ENCODE assay signal across 9 cellular contexts in the genomic region with DNA sequence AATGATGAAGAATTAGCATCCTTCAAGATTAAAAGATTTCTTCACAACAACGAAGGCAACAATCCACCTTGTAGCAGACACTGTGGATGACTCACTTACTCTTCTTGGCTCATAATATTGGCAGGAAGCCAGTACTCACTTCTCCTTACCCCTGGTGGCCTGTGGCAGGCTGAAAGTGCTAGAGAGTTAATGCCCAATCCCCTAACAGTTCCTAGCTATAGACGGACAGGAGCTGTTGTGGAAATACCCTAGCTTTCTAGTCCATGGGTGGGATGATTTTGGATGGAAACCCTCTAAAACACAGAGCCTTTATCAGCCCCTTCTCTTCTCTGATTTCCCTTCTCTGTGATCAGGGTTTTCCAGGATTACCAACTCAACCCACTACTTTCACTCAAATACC.
A peak's percentile ranks its signal among the peaks of the same experiment; 100 is the strongest.
DNase-seq lines count a peak whose midpoint lies in the region; TF ChIP-seq lines count a peak whose summit lies in the region.
"Had no signal": no experiment of that assay in that cellular context is flagged by ENCODE, and none has a peak within 500 bp of the region (broad histone marks: within the 10 kb centered on the region; RNA-seq: fewer than 3 reads in every experiment).

No MANE protein-coding gene starts in this region.

- DNase-seq in AG04450 (ENCODE audit: low read depth, low spot score), result no peak
- peak; percentile 72 for DNase-seq in HCEC 1CT
- peak; percentile 29 for DNase-seq in KBM-7
- peak; percentile 85 for DNase-seq in RPMI7951 (ENCODE audit: low read depth)
- DNase-seq in fibroblast of peridontal ligament (ENCODE audit: extremely low read depth), result peak; percentile 22
- no peak for DNase-seq in sigmoid colon
- no peak for DNase-seq in dedifferentiated amniotic fluid mesenchymal stem cell (ENCODE audit: extremely low spot score)

- in situ Hi-C loops in KBM-7 (cut with MboI; ENCODE audit: low pct_unique_long_range_greater_than_20kb, low sequenced_read_pairs), result no loop called here

- TF ChIP-seq POLR2A in sigmoid colon (IDR thresholded peaks at IDR 0.05), result no peak

- TF ChIP-seq EP300 in sigmoid colon (IDR thresholded peaks at IDR 0.05), result no peak

- WGBS in sigmoid colon, 2 donors, result 9 to 30% methylated on average over 2 of the region's 2 CpGs

- no peak overlapping the region for H3K27ac ChIP-seq in AG04450 (ENCODE audit: low read depth, low read length)
- no peak overlapping the region for H3K27ac ChIP-seq in sigmoid colon
- H3K27ac ChIP-seq: body of pancreas had no signal

- no peaks in the 10 kb centered on the region for H3K36me3 ChIP-seq in sigmoid colon

- H3K4me3 ChIP-seq in AG04450 (ENCODE audit: low read depth, low read length) (no peak overlapping the region), sigmoid colon (no peak overlapping the region)
- H3K4me3 ChIP-seq: body of pancreas had no signal

- TF ChIP-seq CTCF in AG04450 (IDR thresholded peaks at IDR 0.05; ENCODE audit: low read depth, low read length), result peak; percentile 19; the same call in 1 of the 2 replicates
- TF ChIP-seq CTCF in GM12874 (IDR thresholded peaks at IDR 0.05; ENCODE audit: insufficient read depth, low read depth, low read length), result 0 out of 2 replicates have a peak, but pooled peaks have one; percentile 5
- TF ChIP-seq CTCF in sigmoid colon (IDR thresholded peaks at IDR 0.05), result no peak

- H3K9me3 ChIP-seq in AG04450 (ENCODE audit: control insufficient read depth, insufficient read depth, low read length) (no peaks in the 10 kb centered on the region), sigmoid colon (no peaks in the 10 kb centered on the region)
- H3K9me3 ChIP-seq: body of pancreas had no signal

- POLR2A ChIA-PET in AG04450 (lab: Yijun Ruan, JAX), result no interaction called here

- intact Hi-C loops in sigmoid colon (cut with DNase I), result no loop called here

- CTCF ChIA-PET in AG04450 (lab: Charles Lee), result no interaction called here

- no peaks in the 10 kb centered on the region for H3K27me3 ChIP-seq in AG04450 (ENCODE audit: control insufficient read depth, insufficient read depth, low read length)
- no peaks in the 10 kb centered on the region for H3K27me3 ChIP-seq in sigmoid colon
- H3K27me3 ChIP-seq: body of pancreas had no signal

- no peaks in the 10 kb centered on the region for H3K4me1 ChIP-seq in sigmoid colon
- H3K4me1 ChIP-seq: body of pancreas had no signal

Comparison
In these comparisons a context has a peak if more than half of its experiments do, and no peak if none do; other contexts are left out.
1. DNase-seq: peak in HCEC 1CT (single experiment), KBM-7 (single experiment), RPMI7951 (single experiment) and fibroblast of peridontal ligament (single experiment); none in AG04450 (single experiment), sigmoid colon (single experiment) and dedifferentiated amniotic fluid mesenchymal stem cell (single experiment).
2. CTCF ChIP-seq: peak in AG04450 (single experiment) and GM12874 (single experiment); none in sigmoid colon (0 of 4).